In the genomic region with DNA sequence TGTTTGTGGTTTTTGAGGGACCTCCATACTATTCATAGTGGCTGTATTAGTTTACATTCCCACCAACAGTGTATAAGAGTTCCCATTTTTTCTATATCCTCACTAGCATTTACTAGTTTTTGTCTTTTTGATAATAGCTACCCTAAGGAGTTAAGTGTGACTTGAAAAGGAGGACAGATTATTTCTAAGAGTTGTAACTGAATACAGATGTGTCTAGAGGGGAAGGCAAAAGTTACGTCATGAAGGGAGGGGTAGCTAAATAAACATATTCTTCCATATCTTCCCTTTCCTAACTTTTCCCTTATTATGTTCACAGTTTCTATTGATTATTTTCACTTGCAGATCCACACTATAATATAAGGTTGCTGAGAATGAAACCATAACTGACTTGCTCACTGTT, we compare ENCODE assay signal across 34 cellular contexts.
"Had no signal": no experiment of that assay in that cellular context is flagged by ENCODE, and none has a peak within 500 bp of the region (broad histone marks: within the 10 kb centered on the region; RNA-seq: fewer than 3 reads in every experiment).

No MANE protein-coding gene starts in this region.

- H3K4me3 ChIP-seq: MG63 had no signal

- DNase-seq: Karpas-422, Kasumi-1, MG63, MM.1S, MV-4-11, NCI-H1048, NCI-H1092, NCI-H1092 treated with DMSO at 0.1 percent for 48 hours, NCI-H1105, NCI-H1105 treated with DMSO at 0.1 percent for 48 hours, NCI-H1417, NCI-H1417 treated with DMSO at 0.1 percent for 48 hours, NCI-H1436, NCI-H1436 treated with DMSO at 0.1 percent for 48 hours, NCI-H146, NCI-H1694, NCI-H1694 treated with DMSO at 0.1 percent for 48 hours, NCI-H187, NCI-H187 treated with DMSO at 0.1 percent for 48 hours, NCI-H1930, NCI-H2029, NCI-H2029 treated with DMSO at 0.1 percent for 48 hours, NCI-H2081, NCI-H2081 treated with DMSO at 0.1 percent for 48 hours, NCI-H2107, NCI-H2171, NCI-H2171 treated with DMSO at 0.1 percent for 48 hours, NCI-H2227 treated with DMSO at 0.1 percent for 48 hours, NCI-H226, NCI-H345, NCI-H446, NCI-H446 treated with DMSO at 0.1 percent for 48 hours, NCI-H510A, NCI-H510A treated with DMSO at 0.1 percent for 48 hours had no signal

- H3K36me3 ChIP-seq: MG63 had no signal

- H3K27me3 ChIP-seq: MG63 had no signal

- H3K9me3 ChIP-seq: MG63 had no signal
